Comparison of ENCODE assay signal across 15 cellular contexts in the genomic region with DNA sequence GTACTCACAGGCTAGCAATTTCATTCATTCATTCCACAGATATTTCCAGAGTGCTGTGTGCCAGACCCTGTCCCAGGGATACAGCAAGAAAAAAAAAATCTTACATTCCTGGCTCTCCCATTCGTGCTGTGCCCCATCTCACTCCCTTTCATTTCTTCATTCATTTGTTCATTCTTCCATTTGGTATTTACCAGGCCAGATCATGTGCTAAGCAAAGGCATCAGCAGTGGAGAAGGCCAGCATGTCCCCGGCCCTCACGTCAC. TPM values are rescaled to one million over a fixed set of nuclear protein-coding genes. Genes with fewer than 3 reads are reported as not detected.
DNase-seq lines count a peak whose midpoint lies in the region; ATAC-seq and TF ChIP-seq lines count a peak whose summit lies in the region.
"Had no signal": no experiment of that assay in that cellular context is flagged by ENCODE, and none has a peak within 500 bp of the region (broad histone marks: within the 10 kb centered on the region; RNA-seq: fewer than 3 reads in every experiment).

No MANE protein-coding gene starts in this region.

- peak overlapping the region; percentile 89; the same call in 1 of the 2 replicates for H3K4me2 ChIP-seq in GM23338
- H3K4me2 ChIP-seq: KMS-11 had no signal

- H3K27ac ChIP-seq in CD4-positive, alpha-beta T cell (ENCODE audit: low read depth, low read length), result no peak overlapping the region
- H3K27ac ChIP-seq in GM23338 (ENCODE audit: low read depth), result no peak overlapping the region
- H3K27ac ChIP-seq: KMS-11, transverse colon had no signal

- no peaks in the 10 kb centered on the region for H3K79me2 ChIP-seq in GM23338 (replicated peaks; ENCODE audit: insufficient read depth)

- ATAC-seq in CD4-positive, alpha-beta T cell (ENCODE audit: poor library complexity), result no peak
- ATAC-seq in GM23338 (no peak), GM19023 (IDR thresholded peaks at IDR 0.05; ENCODE audit: unreplicated experiment) (no peak)
- no peak for ATAC-seq in central memory CD8-positive, alpha-beta T cell (replicated peaks; ENCODE audit: extremely low read depth, poor library complexity, severe bottlenecking)
- ATAC-seq: activated CD8-positive, alpha-beta memory T cell treated with anti-CD3 and anti-CD28 coated beads, Interleukin-2, amount 10 ng/mL, durations not matched to agents 7 days and 5 days had no signal

- no peaks in the 10 kb centered on the region for H3K9me3 Mint-ChIP-seq in CD4-positive, alpha-beta T cell
- H3K9me3 Mint-ChIP-seq in GM23338 (no peaks in the 10 kb centered on the region; the same call in 2 of the 3 replicates), neural crest cell (no peaks in the 10 kb centered on the region)
- no peaks in the 10 kb centered on the region for H3K9me3 Mint-ChIP-seq in central memory CD8-positive, alpha-beta T cell

- H3K4me3 ChIP-seq in GM23338, result peak overlapping the region; percentile 99; the same call in 1 of the 2 replicates
- H3K4me3 ChIP-seq: transverse colon had no signal

- intact Hi-C loops in CD4-positive, alpha-beta T cell (cut with DNase I, micrococcal nuclease), result loop anchor here in 1 of 2 experiments (2.0 to 10.0 kb wide), 5 partner anchors 31 to 749 kb away; partner anchors contain the start of genes SUPT5H, ZNF546 and ZNF780A

- H3K4me1 Mint-ChIP-seq in CD4-positive, alpha-beta T cell (ENCODE audit: low read depth), result peaks cover 45% of the 10 kb centered on the region
- peaks cover 15% of the 10 kb centered on the region for H3K4me1 Mint-ChIP-seq in GM23338
- H3K4me1 Mint-ChIP-seq in central memory CD8-positive, alpha-beta T cell, result peaks cover 33% of the 10 kb centered on the region
- peaks cover 14% of the 10 kb centered on the region for H3K4me1 Mint-ChIP-seq in neural crest cell

- H3K9me2 ChIP-seq in GM23338 (ENCODE audit: insufficient read depth), result no peaks in the 10 kb centered on the region

- CTCF ChIA-PET in CD4-positive, alpha-beta T cell (lab: Charles Lee), result no interaction called here

- no peak overlapping the region for H3K27ac Mint-ChIP-seq in CD4-positive, alpha-beta T cell
- H3K27ac Mint-ChIP-seq in GM23338, result no peak overlapping the region
- no peak overlapping the region for H3K27ac Mint-ChIP-seq in central memory CD8-positive, alpha-beta T cell (ENCODE audit: low read depth)
- H3K27ac Mint-ChIP-seq in neural crest cell (ENCODE audit: unreplicated experiment), result no peak overlapping the region
- H3K27ac Mint-ChIP-seq: activated CD8-positive, alpha-beta memory T cell treated with anti-CD3 and anti-CD28 coated beads, Interleukin-2, amount 10 ng/mL, durations not matched to agents 7 days and 5 days had no signal

- H3F3A ChIP-seq in GM23338 (replicated peaks; ENCODE audit: low read depth), result 0 out of 2 replicates have a peak, but pooled peaks cover 3% of the 10 kb centered on the region

- H3K9me3 ChIP-seq in CD4-positive, alpha-beta T cell (ENCODE audit: control insufficient read depth, low read length), result no peaks in the 10 kb centered on the region
- H3K9me3 ChIP-seq: transverse colon had no signal

- H3K27me3 Mint-ChIP-seq in CD4-positive, alpha-beta T cell, result no peaks in the 10 kb centered on the region
- H3K27me3 Mint-ChIP-seq in GM23338 (ENCODE audit: insufficient read depth, low read depth, poor library complexity) (peaks cover 14% of the 10 kb centered on the region), neural crest cell (ENCODE audit: low read depth) (peaks cover 9% of the 10 kb centered on the region)
- H3K27me3 Mint-ChIP-seq in central memory CD8-positive, alpha-beta T cell, result no peaks in the 10 kb centered on the region
- H3K27me3 Mint-ChIP-seq: activated CD8-positive, alpha-beta memory T cell treated with anti-CD3 and anti-CD28 coated beads, Interleukin-2, amount 10 ng/mL, durations not matched to agents 7 days and 5 days had no signal

- no peaks in the 10 kb centered on the region for H4K20me1 ChIP-seq in GM23338 (replicated peaks; ENCODE audit: insufficient read depth)

- no peak overlapping the region for H2AFZ ChIP-seq in GM23338

- H3K36me3 Mint-ChIP-seq in CD4-positive, alpha-beta T cell (ENCODE audit: low read depth), result peaks cover 5% of the 10 kb centered on the region
- H3K36me3 Mint-ChIP-seq in GM23338 (ENCODE audit: low read depth) (no peaks in the 10 kb centered on the region; the same call in 2 of the 3 replicates), neural crest cell (ENCODE audit: low read depth) (no peaks in the 10 kb centered on the region)
- H3K36me3 Mint-ChIP-seq in central memory CD8-positive, alpha-beta T cell (ENCODE audit: insufficient read depth), result peaks cover 5% of the 10 kb centered on the region
- H3K36me3 Mint-ChIP-seq: activated CD8-positive, alpha-beta memory T cell treated with anti-CD3 and anti-CD28 coated beads, Interleukin-2, amount 10 ng/mL, durations not matched to agents 7 days and 5 days had no signal

- no peaks in the 10 kb centered on the region for H3K27me3 ChIP-seq in CD4-positive, alpha-beta T cell (ENCODE audit: control insufficient read depth, insufficient read depth, low read length)
- no peaks in the 10 kb centered on the region for H3K27me3 ChIP-seq in GM23338 (ENCODE audit: insufficient read depth)
- H3K27me3 ChIP-seq: transverse colon had no signal

- DNase-seq in CD4-positive, alpha-beta T cell, result no peak
- DNase-seq in GM23338 (ENCODE audit: low spot score) (no peak), neural crest cell (ENCODE audit: low read depth, low spot score) (no peak), AML-193 (lab: John Stamatoyannopoulos, UW) (no peak)
- no peak for DNase-seq in central memory CD8-positive, alpha-beta T cell (ENCODE audit: low spot score in 2 of 2)
- DNase-seq in effector CD8-positive, alpha-beta T cell (lab: John Stamatoyannopoulos, UW), result no peak
- DNase-seq: activated CD8-positive, alpha-beta memory T cell treated with anti-CD3 and anti-CD28 coated beads, Interleukin-2, amount 10 ng/mL, durations not matched to agents 7 days and 5 days; erythroblast; NCI-H1417 treated with DMSO at 0.1 percent for 48 hours; NCI-H446; stimulated activated CD4-positive, alpha-beta T cell treated with anti-CD3 and anti-CD28 coated beads, Interleukin-2, amount 100 ng/mL, for 48 hours; transverse colon had no signal

- H3K36me3 ChIP-seq in GM23338 (ENCODE audit: insufficient read depth), result no peaks in the 10 kb centered on the region
- H3K36me3 ChIP-seq: transverse colon had no signal

- TF ChIP-seq CTCF in CD4-positive, alpha-beta T cell (IDR thresholded peaks at IDR 0.05), result no peak
- TF ChIP-seq CTCF in GM23338 (conservative IDR thresholded peaks at IDR 0.05; ENCODE audit: low read depth in 2 of 2), result no peak
- no peak for TF ChIP-seq CTCF in neural crest cell (conservative IDR thresholded peaks at IDR 0.05)

- POLR2A ChIA-PET in CD4-positive, alpha-beta T cell (lab: Charles Lee), result no interaction called here

- H3K4me1 ChIP-seq in GM23338 (ENCODE audit: insufficient read depth), result peaks cover 13% of the 10 kb centered on the region

- peak overlapping the region; percentile 86 for H3K4me3 Mint-ChIP-seq in CD4-positive, alpha-beta T cell
- H3K4me3 Mint-ChIP-seq in GM23338 (peak overlapping the region; percentile 19; the same call in 1 of the 3 replicates), neural crest cell (peak overlapping the region; percentile 73)
- H3K4me3 Mint-ChIP-seq in central memory CD8-positive, alpha-beta T cell, result peak overlapping the region; percentile 4

TF ChIP-seq in GM23338, 12 proteins besides CTCF, POLR2A, EP300 and RAD21 (continues in another document):
- TF ChIP-seq, protein P1, sequence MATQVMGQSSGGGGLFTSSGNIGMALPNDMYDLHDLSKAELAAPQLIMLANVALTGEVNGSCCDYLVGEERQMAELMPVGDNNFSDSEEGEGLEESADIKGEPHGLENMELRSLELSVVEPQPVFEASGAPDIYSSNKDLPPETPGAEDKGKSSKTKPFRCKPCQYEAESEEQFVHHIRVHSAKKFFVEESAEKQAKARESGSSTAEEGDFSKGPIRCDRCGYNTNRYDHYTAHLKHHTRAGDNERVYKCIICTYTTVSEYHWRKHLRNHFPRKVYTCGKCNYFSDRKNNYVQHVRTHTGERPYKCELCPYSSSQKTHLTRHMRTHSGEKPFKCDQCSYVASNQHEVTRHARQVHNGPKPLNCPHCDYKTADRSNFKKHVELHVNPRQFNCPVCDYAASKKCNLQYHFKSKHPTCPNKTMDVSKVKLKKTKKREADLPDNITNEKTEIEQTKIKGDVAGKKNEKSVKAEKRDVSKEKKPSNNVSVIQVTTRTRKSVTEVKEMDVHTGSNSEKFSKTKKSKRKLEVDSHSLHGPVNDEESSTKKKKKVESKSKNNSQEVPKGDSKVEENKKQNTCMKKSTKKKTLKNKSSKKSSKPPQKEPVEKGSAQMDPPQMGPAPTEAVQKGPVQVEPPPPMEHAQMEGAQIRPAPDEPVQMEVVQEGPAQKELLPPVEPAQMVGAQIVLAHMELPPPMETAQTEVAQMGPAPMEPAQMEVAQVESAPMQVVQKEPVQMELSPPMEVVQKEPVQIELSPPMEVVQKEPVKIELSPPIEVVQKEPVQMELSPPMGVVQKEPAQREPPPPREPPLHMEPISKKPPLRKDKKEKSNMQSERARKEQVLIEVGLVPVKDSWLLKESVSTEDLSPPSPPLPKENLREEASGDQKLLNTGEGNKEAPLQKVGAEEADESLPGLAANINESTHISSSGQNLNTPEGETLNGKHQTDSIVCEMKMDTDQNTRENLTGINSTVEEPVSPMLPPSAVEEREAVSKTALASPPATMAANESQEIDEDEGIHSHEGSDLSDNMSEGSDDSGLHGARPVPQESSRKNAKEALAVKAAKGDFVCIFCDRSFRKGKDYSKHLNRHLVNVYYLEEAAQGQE (IDR thresholded peaks at IDR 0.05; ENCODE audit: unreplicated experiment), result no peak
- TF ChIP-seq, protein P2, sequence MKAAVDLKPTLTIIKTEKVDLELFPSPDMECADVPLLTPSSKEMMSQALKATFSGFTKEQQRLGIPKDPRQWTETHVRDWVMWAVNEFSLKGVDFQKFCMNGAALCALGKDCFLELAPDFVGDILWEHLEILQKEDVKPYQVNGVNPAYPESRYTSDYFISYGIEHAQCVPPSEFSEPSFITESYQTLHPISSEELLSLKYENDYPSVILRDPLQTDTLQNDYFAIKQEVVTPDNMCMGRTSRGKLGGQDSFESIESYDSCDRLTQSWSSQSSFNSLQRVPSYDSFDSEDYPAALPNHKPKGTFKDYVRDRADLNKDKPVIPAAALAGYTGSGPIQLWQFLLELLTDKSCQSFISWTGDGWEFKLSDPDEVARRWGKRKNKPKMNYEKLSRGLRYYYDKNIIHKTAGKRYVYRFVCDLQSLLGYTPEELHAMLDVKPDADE (IDR thresholded peaks at IDR 0.05), result no peak

RNA-seq across cellular contexts. Expression of gene MAP3K10, which starts 2.3 kb away (rescaled TPM):
- total RNA-seq in CD4-positive, alpha-beta T cell, result 10 to 100 TPM; 20.8 to 21.7 TPM
- total RNA-seq in GM23338 (2014; rRNA removed; shearing (Covaris generic)), result 13.7 and 14.5 TPM in 2 replicates
- 5.4 and 5.9 TPM in 2 replicates for polyA plus RNA-seq in GM23338 (2016; fragmentation: Nextera tagmentation; extraction: Ambion mirVana)
- total RNA-seq in neural crest cell, result 30.3 and 34.2 TPM in 2 replicates

RNA-seq across cellular contexts. Expression of gene TTC9B, which starts 24.7 kb away (rescaled TPM):
- not detected for total RNA-seq in CD4-positive, alpha-beta T cell
- total RNA-seq in GM23338 (2014; rRNA removed; shearing (Covaris generic)), result 0.35 and 0.63 TPM in 2 replicates
- polyA plus RNA-seq in GM23338 (2016; fragmentation: Nextera tagmentation; extraction: Ambion mirVana), result 0.23 and 1.0 TPM in 2 replicates
- 1.7 and 2.5 TPM in 2 replicates for total RNA-seq in neural crest cell
- total RNA-seq: activated CD8-positive, alpha-beta memory T cell treated with anti-CD3 and anti-CD28 coated beads, Interleukin-2, amount 10 ng/mL, durations not matched to agents 7 days and 5 days; chondrocyte; transverse colon had no signal

RNA-seq across cellular contexts. Expression of gene CCNP, which starts 33.0 kb away (rescaled TPM):
- 1 to 10 TPM; 1.2 to 1.7 TPM for total RNA-seq in CD4-positive, alpha-beta T cell
- total RNA-seq in GM23338 (2014; rRNA removed; shearing (Covaris generic)), result 0.39 and 7.1 TPM in 2 replicates
- polyA plus RNA-seq in GM23338 (2016; fragmentation: Nextera tagmentation; extraction: Ambion mirVana), result 2.2 and 3.3 TPM in 2 replicates
- 0.43 and 0.47 TPM in 2 replicates for total RNA-seq in neural crest cell

Comparison
In these comparisons a context has a peak if more than half of its experiments do, and no peak if none do; other contexts are left out.
1. H3K4me3 Mint-ChIP-seq: peak in every context shown above with its lines; median percentile 86 in CD4-positive, alpha-beta T cell; 73 in neural crest cell; 19 in GM23338; 4 in central memory CD8-positive, alpha-beta T cell.